Comparison of ENCODE assay signal across 20 cellular contexts in the genomic region with DNA sequence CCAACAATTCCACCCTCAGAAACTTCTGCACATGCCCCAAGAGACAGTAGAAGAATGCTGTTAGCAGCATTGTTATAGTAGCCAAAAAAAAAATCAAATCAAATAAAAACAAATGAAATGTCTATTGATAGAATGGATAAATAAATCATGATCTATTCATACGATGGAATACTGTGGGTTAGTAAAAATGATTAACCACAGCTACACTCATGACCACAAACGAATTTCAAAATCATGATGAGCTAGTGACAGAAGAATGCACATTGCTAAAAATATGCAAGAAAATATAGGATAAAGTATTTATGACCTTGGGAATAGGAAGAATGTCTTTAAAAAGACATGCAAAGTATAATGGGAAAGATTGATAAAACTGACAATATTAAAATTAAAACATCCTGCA. TPM values are rescaled to one million over a fixed set of nuclear protein-coding genes. Genes with fewer than 3 reads are reported as not detected.
DNase-seq lines count a peak whose midpoint lies in the region; ATAC-seq, FAIRE-seq and TF ChIP-seq lines count a peak whose summit lies in the region.
"Had no signal": no experiment of that assay in that cellular context is flagged by ENCODE, and none has a peak within 500 bp of the region (broad histone marks: within the 10 kb centered on the region; RNA-seq: fewer than 3 reads in every experiment).

No MANE protein-coding gene starts in this region.

- no peaks in the 10 kb centered on the region for H4K20me1 ChIP-seq in mammary epithelial cell (ENCODE audit: insufficient read depth, low read length)
- H4K20me1 ChIP-seq: BLaER1 had no signal

- TF ChIP-seq EP300 in esophagus muscularis mucosa (IDR thresholded peaks at IDR 0.05) = no peak

- H3K4me3 ChIP-seq in mammary epithelial cell (replicated peaks in 1 of 3; ENCODE audit: insufficient read depth in 1 of 3, low read depth in 2 of 3, low read length in 3 of 3) (no peak overlapping the region), esophagus muscularis mucosa (no peak overlapping the region)
- H3K4me3 ChIP-seq: BLaER1, pancreas had no signal

- no peak for ATAC-seq in HG03175 (IDR thresholded peaks at IDR 0.05; ENCODE audit: unreplicated experiment)
- ATAC-seq: left cardiac atrium, pancreas had no signal

- H3K4me1 ChIP-seq in mammary epithelial cell (ENCODE audit: insufficient read depth, low read length) = peaks cover 18% of the 10 kb centered on the region
- no peaks in the 10 kb centered on the region for H3K4me1 ChIP-seq in esophagus muscularis mucosa
- H3K4me1 ChIP-seq: BLaER1, pancreas had no signal

- TF ChIP-seq CTCF in mammary epithelial cell (conservative IDR thresholded peaks at IDR 0.05 in 1 of 2, IDR thresholded peaks at IDR 0.05 in 1 of 2; ENCODE audit: extremely low read depth in 1 of 2, insufficient read depth in 1 of 2, low read depth in 1 of 2, low read length in 2 of 2) = no peak
- TF ChIP-seq CTCF in esophagus muscularis mucosa (IDR thresholded peaks at IDR 0.05) = no peak

- no peak for FAIRE-seq in GM12892 (lab: Jason Lieb, UNC)
- FAIRE-seq: pancreas had no signal

- DNase-seq in AG08396 (ENCODE audit: low spot score) (peak; percentile 72), HS-27A (ENCODE audit: low read depth) (peak; percentile 49), mammary epithelial cell (peak; percentile 68), hepatic stellate cell (ENCODE audit: low spot score) (peak; percentile 65), GM12892 (ENCODE audit: insufficient read length) (no peak), esophagus muscularis mucosa (ENCODE audit: extremely low spot score) (no peak), Ammon's horn (ENCODE audit: low spot score) (no peak)
- DNase-seq: activated CD4-positive, alpha-beta T cell treated with anti-CD3 and anti-CD28 coated beads, Interleukin-2, amount 50 U/mL, for 4 hours; activated naive CD8-positive, alpha-beta T cell treated with anti-CD3 and anti-CD28 coated beads for 36 hours; activated T-cell treated with anti-CD3 and anti-CD28 coated beads, Interleukin-2, amount 50 U/mL, for 1 hour; DMS53; hypothalamus; left cardiac atrium; MV-4-11; NCI-H2029 treated with DMSO at 0.1 percent for 48 hours; NCI-H524 treated with DMSO at 0.1 percent for 48 hours; pancreas had no signal

- intact Hi-C loops in mammary epithelial cell (cut with micrococcal nuclease) = no loop called here
- intact Hi-C loops in esophagus muscularis mucosa (cut with DNase I) = no loop called here

- 0% methylated on average over 2 of the region's 2 CpGs for WGBS in mammary epithelial cell (ENCODE audit: low coverage, missing lambda C conversion rate)
- WGBS in esophagus muscularis mucosa = 34% methylated on average over 2 of the region's 2 CpGs

- BruUV-seq in mammary epithelial cell (replicated peaks; lab: Mats Ljungman, UMichigan) = no TSS peak

- H3K9me3 ChIP-seq in mammary epithelial cell (replicated peaks; ENCODE audit: insufficient read depth, low read length) = no peaks in the 10 kb centered on the region
- H3K9me3 ChIP-seq in esophagus muscularis mucosa = no peaks in the 10 kb centered on the region
- H3K9me3 ChIP-seq: BLaER1, pancreas had no signal

- in situ Hi-C loops in mammary epithelial cell (cut with MboI; ENCODE audit: low sequenced_read_pairs in 2 of 2) = no loop called here

- CTCF ChIA-PET in mammary epithelial cell (lab: Charles Lee; ENCODE audit: low non-redundant PET) = no interaction called here

- no peaks in the 10 kb centered on the region for H3K79me2 ChIP-seq in mammary epithelial cell (ENCODE audit: insufficient read depth, low read length)

- no peak for TF ChIP-seq POLR2A in GM12892 (IDR thresholded peaks at IDR 0.05; ENCODE audit: low read depth, low read length)
- no peak for TF ChIP-seq POLR2A in esophagus muscularis mucosa (IDR thresholded peaks at IDR 0.05; ENCODE audit: low read depth)

- dilution Hi-C loops in mammary epithelial cell (cut with HindIII; ENCODE audit: low sequenced_read_pairs) = no loop called here

- H3K36me3 ChIP-seq in mammary epithelial cell (ENCODE audit: insufficient read depth, low read length) = no peaks in the 10 kb centered on the region
- H3K36me3 ChIP-seq in esophagus muscularis mucosa = no peaks in the 10 kb centered on the region
- H3K36me3 ChIP-seq: BLaER1, pancreas had no signal

- H3K27me3 ChIP-seq in mammary epithelial cell (ENCODE audit: insufficient read depth, low read length) (no peaks in the 10 kb centered on the region), esophagus muscularis mucosa (peaks cover 0 to 38% (median 3%) of the 10 kb centered on the region in 4 donors)
- H3K27me3 ChIP-seq: BLaER1 had no signal

- H3K4me2 ChIP-seq in mammary epithelial cell (ENCODE audit: insufficient read depth, low read depth, low read length) = peak overlapping the region; percentile 15
- H3K4me2 ChIP-seq: BLaER1 had no signal

- no peak overlapping the region for H3K27ac ChIP-seq in mammary epithelial cell (ENCODE audit: insufficient read depth, low read depth, low read length)
- no peak overlapping the region for H3K27ac ChIP-seq in esophagus muscularis mucosa (replicated peaks in 1 of 4)
- H3K27ac ChIP-seq: BLaER1, pancreas had no signal

- no peak overlapping the region for H2AFZ ChIP-seq in mammary epithelial cell (ENCODE audit: low read depth, low read length)

- no peak overlapping the region for H3K9ac ChIP-seq in mammary epithelial cell (ENCODE audit: insufficient read depth, low read length)
- H3K9ac ChIP-seq: BLaER1 had no signal

RNA-seq across cellular contexts. Expression of gene ACAN, which starts 57.5 kb away (rescaled TPM):
- total RNA-seq in mammary epithelial cell (under 1 TPM in 1 of 2 donors, not detected in 1; under 0.01 TPM), esophagus muscularis mucosa (under 1 TPM in 3 of 4 donors, not detected in 1; under 0.01 to 0.11 (median 0.06) TPM)
- 0.10 TPM for polyA plus RNA-seq in mammary epithelial cell
- not detected for polyA minus RNA-seq in mammary epithelial cell
- not detected for polyA plus RNA-seq in GM12892 (2012; ENCODE audit: missing spikeins)
- total RNA-seq: activated naive CD8-positive, alpha-beta T cell treated with anti-CD3 and anti-CD28 coated beads for 36 hours; HT-29 had no signal

Comparison
In these comparisons a context has a peak if more than half of its experiments do, and no peak if none do; other contexts are left out.
1. DNase-seq: peak in AG08396 (single experiment), HS-27A (single experiment), mammary epithelial cell (single experiment) and hepatic stellate cell (single experiment); none in GM12892 (single experiment), esophagus muscularis mucosa (single experiment) and Ammon's horn (single experiment).